Comparison of ENCODE assay signal across 8 cellular contexts in the genomic region with DNA sequence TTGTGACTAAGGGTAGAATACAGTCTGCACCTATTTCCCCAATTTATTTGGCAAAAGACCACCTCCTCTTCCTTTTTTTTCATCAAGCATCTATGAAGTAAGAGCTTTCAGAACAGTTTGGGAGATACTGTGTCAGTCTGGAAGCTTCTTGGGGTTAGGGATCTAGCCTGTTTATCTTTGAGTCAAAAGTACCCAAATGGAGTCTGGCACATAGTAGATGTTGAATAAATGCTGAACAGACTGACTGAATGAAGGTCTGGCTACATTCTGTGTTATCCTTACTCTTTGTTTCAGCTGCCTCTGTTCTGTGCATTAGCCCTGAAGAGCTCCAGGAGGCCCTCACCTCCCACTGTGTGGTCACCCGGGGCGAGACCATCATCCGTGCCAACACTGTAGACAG.
"Had no signal": no experiment of that assay in that cellular context is flagged by ENCODE, and none has a peak within 500 bp of the region (broad histone marks: within the 10 kb centered on the region; RNA-seq: fewer than 3 reads in every experiment).

No MANE protein-coding gene starts in this region.

- H3K9me3 ChIP-seq: HAP-1 had no signal

- H3K36me3 ChIP-seq: HAP-1 had no signal

- H3K4me3 ChIP-seq: GM23338, HAP-1 had no signal

- H3K4me1 Mint-ChIP-seq: GM23338 had no signal

- H3K9me3 Mint-ChIP-seq: GM23338, HFFc6 had no signal

- ATAC-seq: GM23338, HCT116 had no signal

- DNase-seq: H7, HFFc6, IMR-90, KBM-7 had no signal

- H3K4me2 ChIP-seq: GM23338 had no signal

- H2AFZ ChIP-seq: GM23338 had no signal

- H3K27ac ChIP-seq: HL-60 had no signal

- H3K27ac Mint-ChIP-seq: GM23338, HFFc6 had no signal

- H3K4me1 ChIP-seq: HAP-1 had no signal

- H3K4me3 Mint-ChIP-seq: GM23338, HFFc6 had no signal
